Comparison of ENCODE assay signal across 16 cellular contexts in the genomic region with DNA sequence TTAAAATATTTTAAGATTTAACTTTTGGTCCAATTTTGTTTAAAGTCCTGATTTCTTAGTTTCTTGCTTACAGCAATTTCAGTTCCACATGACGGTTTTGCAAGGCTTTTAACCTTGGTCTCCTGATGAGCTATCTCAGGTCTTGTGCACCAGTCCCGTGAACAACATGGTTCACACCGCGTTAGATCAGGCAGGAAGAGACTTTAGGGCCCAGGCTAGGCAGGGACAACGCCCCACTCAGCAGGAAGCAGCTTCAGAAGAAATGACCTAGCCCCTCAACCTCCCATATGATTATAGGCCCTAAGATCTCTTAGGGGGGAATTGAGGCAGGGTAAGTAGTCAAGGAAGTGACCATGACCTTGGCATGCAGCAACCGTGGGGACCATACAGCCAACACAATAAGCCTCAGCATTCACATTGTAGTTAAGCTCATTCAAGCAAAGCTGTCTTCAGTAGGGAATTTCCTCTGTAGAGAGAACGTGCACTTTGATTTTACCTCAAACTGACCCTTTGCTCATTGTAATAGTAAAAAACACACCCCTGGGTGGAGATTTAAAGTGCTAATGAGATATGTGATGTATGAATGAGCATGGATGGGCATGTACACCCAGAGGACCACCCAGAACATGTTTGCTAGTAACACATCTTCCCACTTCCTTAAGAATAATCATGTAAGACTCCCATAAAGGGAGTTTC. TPM values are rescaled to one million over a fixed set of nuclear protein-coding genes. Genes with fewer than 3 reads are reported as not detected.
DNase-seq lines count a peak whose midpoint lies in the region; ATAC-seq, FAIRE-seq and TF ChIP-seq lines count a peak whose summit lies in the region.
"Not testable (repeated sequence)": the region's sequence is repeated elsewhere in the genome, so short reads cannot be mapped to it uniquely, and the experiment has no call there.
"Had no signal": no experiment of that assay in that cellular context is flagged by ENCODE, and none has a peak within 500 bp of the region (broad histone marks: within the 10 kb centered on the region; RNA-seq: fewer than 3 reads in every experiment).

No MANE protein-coding gene starts in this region.

- not testable (repeated sequence) for TF ChIP-seq EP300 in A549 (IDR thresholded peaks at IDR 0.05)

- not testable (repeated sequence) for H3K4me2 ChIP-seq in A549

- not testable (repeated sequence) for H3K9ac ChIP-seq in kidney (ENCODE audit: low read length in 2 of 2)

- POLR2A ChIA-PET in A549 (lab: Yijun Ruan, JAX) = not testable (repeated sequence)

- TF ChIP-seq RAD21 in A549 (conservative IDR thresholded peaks at IDR 0.05 in 1 of 2, IDR thresholded peaks at IDR 0.05 in 1 of 2) = not testable (repeated sequence)

- not testable (repeated sequence) for TF ChIP-seq CTCF in A549 (IDR thresholded peaks at IDR 0.05); kidney (IDR thresholded peaks at IDR 0.05; ENCODE audit: borderline replicate concordance, extremely low read depth, insufficient read depth)

- TF ChIP-seq POLR2A in A549 (IDR thresholded peaks at IDR 0.05; ENCODE audit: low read length) = not testable (repeated sequence)

- not testable (repeated sequence) for H3K9me3 ChIP-seq in A549; kidney (ENCODE audit: control insufficient read depth in 1 of 2, low read length in 2 of 2)

- H3K4me3 ChIP-seq in A549; kidney (ENCODE audit: low read length in 2 of 2): not testable (repeated sequence)

- not testable (repeated sequence) for H3K27ac ChIP-seq in A549; kidney (ENCODE audit: low read depth in 2 of 2, low read length in 2 of 2)

- CTCF ChIA-PET in A549 (lab: Yijun Ruan, JAX) = not testable (repeated sequence)

- 23% methylated on average over 4 of the region's 7 CpGs for WGBS in A549 (ENCODE audit: missing lambda C conversion rate)

- H3K4me1 ChIP-seq in A549; kidney (ENCODE audit: control insufficient read depth in 1 of 2, insufficient read depth in 1 of 2, low read depth in 1 of 2, low read length in 2 of 2): not testable (repeated sequence)

- FAIRE-seq in A549 (lab: Jason Lieb, UNC) = peak; percentile 99
- peak; percentile 81 for FAIRE-seq in GM18507 (lab: Jason Lieb, UNC)
- FAIRE-seq in kidney (lab: Jason Lieb, UNC) = peak; percentile 66

- DNase-seq in A549 (ENCODE audit: low read depth in 1 of 2, low spot score in 1 of 2); GM18507 (ENCODE audit: extremely low spot score, insufficient read length, low read depth); kidney: not testable (repeated sequence)

- intact Hi-C loops in kidney (cut with DNase I) = not testable (repeated sequence)

- H3K36me3 ChIP-seq in kidney (ENCODE audit: control insufficient read depth in 1 of 2, insufficient read depth in 2 of 2, low read length in 2 of 2) = not testable (repeated sequence)

- not testable (repeated sequence) for ATAC-seq in A549
- ATAC-seq in GM19023 (IDR thresholded peaks at IDR 0.05; ENCODE audit: unreplicated experiment) (peak; percentile 71), GM21360 (IDR thresholded peaks at IDR 0.05; ENCODE audit: unreplicated experiment) (peak; percentile 54), HG02759 (IDR thresholded peaks at IDR 0.05; ENCODE audit: unreplicated experiment) (peak; percentile 92), HG03095 (IDR thresholded peaks at IDR 0.05; ENCODE audit: unreplicated experiment) (peak; percentile 47), HG03460 (IDR thresholded peaks at IDR 0.05; ENCODE audit: unreplicated experiment) (peak; percentile 77)

RNA-seq across cellular contexts. Expression of a gene that starts 55.3 kb away (rescaled TPM):
- polyA plus RNA-seq in A549 (2011; rRNA removed) = not detected in 2 replicates
- polyA plus RNA-seq in A549 (2012; cell fraction: cytosol; rRNA removed) = 0.08 TPM in 1 of 2 replicates, not detected in the other
- not detected in 2 replicates for polyA plus RNA-seq in A549 (2012; cell fraction: nucleus; rRNA removed)
- not detected in 3 replicates for polyA plus RNA-seq in A549 (2017; fragmentation: RNase III; extraction: RNeasy Plus Mini Kit Qiagen cat#74134 plus additional on column Dnase treatment)
- polyA minus RNA-seq in A549 (2011; rRNA and poly(A)+ RNA removed) = not detected in 2 replicates
- not detected for total RNA-seq in kidney
- polyA plus RNA-seq in kidney (ENCODE audit: insufficient read depth, low read depth, low replicate concordance) = not detected
- total RNA-seq: Caco-2; CD4-positive, alpha-beta memory T cell; GM23338; NCI-H460; PC-3; Right ventricle myocardium superior; RPMI7951; T-helper 1 cell treated with Interleukin-12 subunit alpha and Interleukin-12 subunit beta and Interleukin-4 antibody, amounts not matched to agents 30 ng/mL and 1 ng/mL, for 36 hours had no signal
- polyA plus RNA-seq: CD4-positive, alpha-beta memory T cell; GM23338 had no signal
